8 cellular contexts compared by ENCODE assay signal in genomic region chr16:88855736-88856121, GRCh38. TPM values are rescaled to one million over a fixed set of nuclear protein-coding genes. Genes with fewer than 3 reads are reported as not detected.
DNase-seq lines count a peak whose midpoint lies in the region; ATAC-seq and TF ChIP-seq lines count a peak whose summit lies in the region.

No MANE protein-coding gene starts in this region.

- H3K4me3 Mint-ChIP-seq in IgD-negative memory B cell (peak overlapping the region; percentile 74 to 98 (median 91)), naive B cell (peak overlapping the region; percentile 61 to 95 (median 88))

- H3K36me3 Mint-ChIP-seq in IgD-negative memory B cell (no peaks in the 10 kb centered on the region), naive B cell (no peaks in the 10 kb centered on the region)

- no peaks in the 10 kb centered on the region for H3K27me3 ChIP-seq in AG04450 (ENCODE audit: control insufficient read depth, insufficient read depth, low read length)

- ATAC-seq in naive B cell (ENCODE audit: low read depth in 2 of 2) (no peak), HG03135 (IDR thresholded peaks at IDR 0.05; ENCODE audit: unreplicated experiment) (no peak)

- H3K27me3 Mint-ChIP-seq in IgD-negative memory B cell (no peaks in the 10 kb centered on the region), naive B cell (no peaks in the 10 kb centered on the region)

- CTCF ChIA-PET in AG04450 (lab: Charles Lee), result no interaction called here

- H3K27ac ChIP-seq in AG04450 (ENCODE audit: low read depth, low read length) (no peak overlapping the region), coronary artery (peak overlapping the region; percentile 78 to 90)

- H3K9me3 Mint-ChIP-seq in IgD-negative memory B cell (no peaks in the 10 kb centered on the region), naive B cell (no peaks in the 10 kb centered on the region)

- no peaks in the 10 kb centered on the region; the same call in 1 of the 2 replicates for H3K9me3 ChIP-seq in AG04450 (ENCODE audit: control insufficient read depth, insufficient read depth, low read length)

- H3K27ac Mint-ChIP-seq in IgD-negative memory B cell (peak overlapping the region in 2 of 3 donors; percentile 85 to 97), naive B cell (peak overlapping the region; percentile 36 to 95 (median 76))

- DNase-seq in AG04450 (ENCODE audit: low read depth, low spot score) (no peak), coronary artery (ENCODE audit: low spot score) (no peak), naive B cell (no peak), DMS 273 (lab: John Stamatoyannopoulos, UW; ENCODE audit: unreplicated experiment) (no peak), NCI-H446 (lab: John Stamatoyannopoulos, UW) (no peak)
- no peak for DNase-seq in activated effector memory CD4-positive, alpha-beta T cell treated with anti-CD3 and anti-CD28 coated beads, Interleukin-2, amount 50 U/mL, for 16 hours

- H3K4me1 Mint-ChIP-seq in IgD-negative memory B cell, result peaks cover 18 to 30% (median 28%) of the 10 kb centered on the region in 3 donors
- peaks cover 20 to 40% (median 37%) of the 10 kb centered on the region in 3 donors for H3K4me1 Mint-ChIP-seq in naive B cell

- TF ChIP-seq CTCF in AG04450 (IDR thresholded peaks at IDR 0.05; ENCODE audit: low read depth, low read length) (no peak), coronary artery (IDR thresholded peaks at IDR 0.05) (no peak)

- H3K4me3 ChIP-seq in AG04450 (ENCODE audit: low read depth, low read length), result peak overlapping the region; percentile 74
- H3K4me3 ChIP-seq in coronary artery, result peak overlapping the region; percentile 95

- POLR2A ChIA-PET in AG04450 (lab: Yijun Ruan, JAX), result no interaction called here

RNA-seq across cellular contexts. Expression of gene GALNS, which starts 1.0 kb away (rescaled TPM):
- 11.6 and 18.5 TPM in 2 replicates for polyA plus RNA-seq in AG04450 (2011; rRNA removed)
- 6.4 and 7.4 TPM in 2 replicates for polyA minus RNA-seq in AG04450 (2011; rRNA and poly(A)+ RNA removed)
- polyA plus RNA-seq in IgD-negative memory B cell, result 8.4 TPM
- 10 to 100 TPM in 3 of 6 donors, 1 to 10 TPM in 3; 6.1 to 21.4 (median 9.5) TPM for polyA plus RNA-seq in naive B cell (ENCODE audit: low read depth in 6 of 6)

RNA-seq across cellular contexts. Expression of gene TRAPPC2L, which starts 1.2 kb away (rescaled TPM):
- polyA plus RNA-seq in AG04450 (2011; rRNA removed), result 72.8 and 101 TPM in 2 replicates
- polyA minus RNA-seq in AG04450 (2011; rRNA and poly(A)+ RNA removed), result 49.5 and 69.6 TPM in 2 replicates
- 86.1 TPM for polyA plus RNA-seq in IgD-negative memory B cell
- 100 to 1,000 TPM in 1 of 6 donors, 10 to 100 TPM in 5; 87.3 to 100 (median 90.9) TPM for polyA plus RNA-seq in naive B cell (ENCODE audit: low read depth in 6 of 6)

RNA-seq across cellular contexts. Expression of gene PABPN1L, which starts 10.7 kb away (rescaled TPM):
- polyA plus RNA-seq in AG04450 (2011; rRNA removed), result not detected in 2 replicates
- polyA minus RNA-seq in AG04450 (2011; rRNA and poly(A)+ RNA removed), result not detected in 2 replicates
- not detected for polyA plus RNA-seq in IgD-negative memory B cell
- polyA plus RNA-seq in naive B cell (ENCODE audit: low read depth in 6 of 6), result not detected

RNA-seq across cellular contexts. Expression of gene APRT, which starts 44.0 kb away (rescaled TPM):
- polyA plus RNA-seq in AG04450 (2011; rRNA removed) (66.8 and 107 TPM in 2 replicates), IgD-negative memory B cell (416 TPM), naive B cell (ENCODE audit: low read depth in 6 of 6) (100 to 1,000 TPM; 330 to 484 (median 384) TPM)
- polyA minus RNA-seq in AG04450 (2011; rRNA and poly(A)+ RNA removed), result 23.2 and 28.7 TPM in 2 replicates

RNA-seq across cellular contexts. Expression of gene CDT1, which starts 52.1 kb away (rescaled TPM):
- 1.2 and 2.4 TPM in 2 replicates for polyA plus RNA-seq in AG04450 (2011; rRNA removed)
- polyA minus RNA-seq in AG04450 (2011; rRNA and poly(A)+ RNA removed), result 2.0 TPM in 2 replicates
- polyA plus RNA-seq in IgD-negative memory B cell, result 0.20 TPM
- under 1 TPM in 5 of 6 donors, not detected in 1; 0.08 to 0.27 (median 0.17) TPM for polyA plus RNA-seq in naive B cell (ENCODE audit: low read depth in 6 of 6)
